9 cellular contexts compared by ENCODE assay signal in the genomic region with DNA sequence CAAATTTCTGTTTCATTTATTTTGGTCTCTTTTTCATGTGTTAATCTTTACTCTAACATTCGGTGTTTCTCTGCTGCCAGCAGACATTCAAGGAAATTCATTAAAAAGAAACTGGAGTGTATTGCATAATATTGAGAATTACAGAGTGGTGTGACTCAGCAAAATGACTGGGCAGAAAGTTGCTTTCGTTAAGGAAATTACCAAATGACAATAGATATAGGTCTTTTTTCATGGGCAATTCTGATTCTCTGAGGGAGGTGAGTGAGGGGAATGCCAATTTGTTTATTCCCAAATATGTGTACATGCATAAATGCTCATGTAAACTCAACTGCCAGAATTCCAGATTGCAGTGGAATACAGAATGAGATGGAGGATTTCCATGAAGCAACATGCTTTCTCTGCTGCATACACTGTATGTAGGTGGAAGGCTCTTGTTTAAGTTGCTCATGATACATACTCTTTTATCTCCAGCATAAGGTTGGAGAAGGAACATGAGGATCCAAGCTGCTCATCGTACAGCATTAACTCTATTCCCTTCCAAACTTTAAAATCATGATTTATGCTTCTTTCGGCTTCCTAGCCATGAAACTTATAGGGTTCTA.
DNase-seq lines count a peak whose midpoint lies in the region; ATAC-seq, FAIRE-seq and TF ChIP-seq lines count a peak whose summit lies in the region.
"Had no signal": no experiment of that assay in that cellular context is flagged by ENCODE, and none has a peak within 500 bp of the region (broad histone marks: within the 10 kb centered on the region; RNA-seq: fewer than 3 reads in every experiment).

No MANE protein-coding gene starts in this region.

- H3K9me3 ChIP-seq in psoas muscle = peaks cover 5% of the 10 kb centered on the region
- H3K9me3 ChIP-seq: sigmoid colon had no signal

- no peaks in the 10 kb centered on the region for H3K36me3 ChIP-seq in psoas muscle (ENCODE audit: insufficient read depth in 1 of 2, low read depth in 1 of 2)
- H3K36me3 ChIP-seq: sigmoid colon had no signal

- intact Hi-C loops in psoas muscle (cut with DNase I) = no loop called here

- 57 to 72% (median 57%) methylated on average over 4 of the region's 4 CpGs for WGBS in psoas muscle, 3 donors

- no peaks in the 10 kb centered on the region for H3K27me3 ChIP-seq in psoas muscle (ENCODE audit: insufficient read depth in 3 of 3, low read length in 2 of 3)
- H3K27me3 ChIP-seq: sigmoid colon had no signal

- H3K4me1 ChIP-seq in psoas muscle = no peaks in the 10 kb centered on the region
- H3K4me1 ChIP-seq: sigmoid colon had no signal

- H3K4me3 ChIP-seq in psoas muscle = no peak overlapping the region
- H3K4me3 ChIP-seq: sigmoid colon had no signal

- TF ChIP-seq CTCF in omental fat pad (IDR thresholded peaks at IDR 0.05) = no peak
- TF ChIP-seq CTCF in psoas muscle (IDR thresholded peaks at IDR 0.05) = no peak

- ATAC-seq in omental fat pad (ENCODE audit: low FRiP score) = peak; percentile 79
- ATAC-seq in GM18498 (IDR thresholded peaks at IDR 0.05; ENCODE audit: unreplicated experiment) = no peak
- no peak for ATAC-seq in psoas muscle

- H3K27ac ChIP-seq in psoas muscle = no peak overlapping the region
- H3K27ac ChIP-seq: sigmoid colon had no signal

- FAIRE-seq in RCC 7860 (lab: Jason Lieb, UNC) = peak; percentile 64
- peak; percentile 64 for FAIRE-seq in endometrium (lab: Jason Lieb, UNC)

- DNase-seq in H4 (ENCODE audit: low spot score) = peak; percentile 63
- peak; percentile 59 for DNase-seq in RCC 7860 (ENCODE audit: low spot score)
- DNase-seq in omental fat pad (ENCODE audit: low spot score) = no peak
- DNase-seq in NCI-H1092 (lab: John Stamatoyannopoulos, UW) = no peak
- DNase-seq in psoas muscle = no peak
- DNase-seq in activated CD4-positive, alpha-beta T cell treated with anti-CD3 and anti-CD28 coated beads for 1 hour = no peak
- DNase-seq: sigmoid colon had no signal

Comparison
In these comparisons a context has a peak if more than half of its experiments do, and no peak if none do; other contexts are left out.
1. DNase-seq: peak in H4 (single experiment) and RCC 7860 (single experiment); none in omental fat pad (single experiment), NCI-H1092 (single experiment), psoas muscle (0 of 2) and activated CD4-positive, alpha-beta T cell treated with anti-CD3 and anti-CD28 coated beads for 1 hour (single experiment).